ENCODE assay signal across 34 cellular contexts in the genomic region with DNA sequence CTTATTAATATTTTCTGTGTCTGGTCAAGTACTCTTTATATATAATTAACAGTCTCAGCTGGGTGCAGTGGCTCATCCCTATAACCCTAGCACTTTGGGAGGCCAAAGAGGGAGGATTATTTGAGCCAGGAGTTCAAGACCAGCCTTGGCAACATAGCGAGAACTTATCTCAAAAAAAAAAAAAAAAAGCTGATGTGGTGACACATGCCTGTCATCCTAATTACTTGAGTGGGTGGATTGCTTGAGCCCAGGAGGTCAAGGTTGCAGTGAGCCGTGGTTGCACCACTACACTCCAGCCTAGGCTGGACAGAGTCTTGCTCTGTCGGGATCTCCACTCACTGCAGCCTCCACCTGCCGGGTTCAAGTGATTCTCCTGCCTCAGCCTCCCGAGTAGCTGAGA. TPM values are rescaled to one million over a fixed set of nuclear protein-coding genes. Genes with fewer than 3 reads are reported as not detected.
"Had no signal": no experiment of that assay in that cellular context is flagged by ENCODE, and none has a peak within 500 bp of the region (broad histone marks: within the 10 kb centered on the region; RNA-seq: fewer than 3 reads in every experiment).

No MANE protein-coding gene starts in this region.

- H3K4me3 Mint-ChIP-seq: naive thymus-derived CD4-positive, alpha-beta T cell; natural killer cell; nephron; neural progenitor cell; stimulated activated memory B cell treated with anti-CD40 and anti-IgM and Interleukin-4, amounts not matched to agents 10 μg/mL and 1 μg/mL and 100 μg/mL, for 72 hours; stimulated activated naive CD8-positive, alpha-beta T cell treated with anti-CD3 and anti-CD28 coated beads, Interleukin-15, amount 100 ng/mL, for 72 hours; type B pancreatic cell had no signal

- H3K27ac Mint-ChIP-seq: naive thymus-derived CD4-positive, alpha-beta T cell; natural killer cell; nephron; neural progenitor cell; progenitor cell of endocrine pancreas; stimulated activated memory B cell treated with anti-CD40 and anti-IgM and Interleukin-4, amounts not matched to agents 10 μg/mL and 1 μg/mL and 100 μg/mL, for 72 hours; stimulated activated naive CD8-positive, alpha-beta T cell treated with anti-CD3 and anti-CD28 coated beads, Interleukin-15, amount 100 ng/mL, for 72 hours; type B pancreatic cell had no signal

- H3K9me3 ChIP-seq: ovary, psoas muscle, spleen, suprapubic skin, testis, tibial artery, transverse colon, upper lobe of right lung, uterus had no signal

- H3K36me3 Mint-ChIP-seq: natural killer cell; neural progenitor cell; stimulated activated memory B cell treated with anti-CD40 and anti-IgM and Interleukin-4, amounts not matched to agents 10 μg/mL and 1 μg/mL and 100 μg/mL, for 72 hours; type B pancreatic cell had no signal

- H2AFZ ChIP-seq: neural progenitor cell had no signal

- H3K9me3 Mint-ChIP-seq: natural killer cell; nephron; stimulated activated memory B cell treated with anti-CD40 and anti-IgM and Interleukin-4, amounts not matched to agents 10 μg/mL and 1 μg/mL and 100 μg/mL, for 72 hours; stimulated activated naive CD8-positive, alpha-beta T cell treated with anti-CD3 and anti-CD28 coated beads, Interleukin-15, amount 100 ng/mL, for 72 hours; type B pancreatic cell had no signal

- H3K4me1 Mint-ChIP-seq: naive thymus-derived CD4-positive, alpha-beta T cell; natural killer cell; nephron; neural progenitor cell; stimulated activated memory B cell treated with anti-CD40 and anti-IgM and Interleukin-4, amounts not matched to agents 10 μg/mL and 1 μg/mL and 100 μg/mL, for 72 hours; stimulated activated naive CD8-positive, alpha-beta T cell treated with anti-CD3 and anti-CD28 coated beads, Interleukin-15, amount 100 ng/mL, for 72 hours had no signal

- H3K36me3 ChIP-seq: neural progenitor cell, ovary, spleen, suprapubic skin, tibial artery, transverse colon, upper lobe of right lung, uterus had no signal

- DNase-seq: naive thymus-derived CD4-positive, alpha-beta T cell; natural killer cell; occipital lobe; ovary; posterior cingulate gyrus; psoas muscle; right cardiac atrium; spleen; stimulated activated CD4-positive, alpha-beta T cell treated with anti-CD3 and anti-CD28 coated beads, Interleukin-12 subunit alpha, Interleukin-12 subunit beta, amount 100 ng/mL, for 4 hours; stimulated activated CD4-positive, alpha-beta T cell treated with anti-CD3 and anti-CD28 coated beads, Interleukin-1b, Interleukin-23, amount 100 ng/mL, for 48 hours; stimulated activated CD4-positive, alpha-beta T cell treated with anti-CD3 and anti-CD28 coated beads, Interleukin-4, amount 100 ng/mL, for 1 hour; stimulated activated CD4-positive, alpha-beta T cell treated with anti-CD3 and anti-CD28 coated beads, Interleukin-4, amount 100 ng/mL, for 4 hours; stimulated activated CD8-positive, alpha-beta memory T cell treated with anti-CD3 and anti-CD28 coated beads, Interleukin-4, amount 100 ng/mL, for 48 hours; stimulated activated naive CD4-positive, alpha-beta T cell; stimulated activated naive CD8-positive, alpha-beta T cell treated with anti-CD3 and anti-CD28 coated beads, Interleukin-15, amount 100 ng/mL, for 72 hours; stimulated activated naive CD8-positive, alpha-beta T cell treated with anti-CD3 and anti-CD28 coated beads, Interleukin-15, Interleukin-2, amounts not matched to agents 100 U/mL and 50 U/mL, for 24 hours; substantia nigra; testis; tibial artery; transverse colon; upper lobe of right lung; uterus had no signal

- H3K27ac ChIP-seq: neural progenitor cell, ovary, parathyroid adenoma, psoas muscle, skin epidermis, spleen, suprapubic skin, testis, tibial artery, transverse colon, upper lobe of right lung, uterus had no signal

- H3K27me3 ChIP-seq: ovary, suprapubic skin, testis, upper lobe of right lung, uterus had no signal

- H3K79me2 ChIP-seq: parathyroid adenoma had no signal

- H3K4me3 ChIP-seq: neural progenitor cell, ovary, psoas muscle, skin epidermis, smooth muscle cell, spleen, suprapubic skin, testis, tibial artery, transverse colon, upper lobe of right lung, uterus had no signal

- ATAC-seq: naive thymus-derived CD4-positive, alpha-beta T cell; natural killer cell; psoas muscle; right cardiac atrium; sciatic nerve; stimulated activated memory B cell treated with anti-CD40 and anti-IgM and Interleukin-4, amounts not matched to agents 10 μg/mL and 1 μg/mL and 100 μg/mL, for 72 hours; stimulated activated naive CD8-positive, alpha-beta T cell treated with anti-CD3 and anti-CD28 coated beads, Interleukin-15, amount 100 ng/mL, for 72 hours; stimulated activated naive CD8-positive, alpha-beta T cell treated with anti-CD3 and anti-CD28 coated beads, Interleukin-15, Interleukin-2, amounts not matched to agents 100 U/mL and 50 U/mL, for 24 hours; upper lobe of right lung had no signal

- H3K4me1 ChIP-seq: neural progenitor cell, parathyroid adenoma, psoas muscle, spleen, suprapubic skin, testis, tibial artery, transverse colon, upper lobe of right lung, uterus had no signal

- H3K9ac ChIP-seq: neural progenitor cell, parathyroid adenoma had no signal

- H3K4me2 ChIP-seq: neural progenitor cell, smooth muscle cell had no signal

RNA-seq across cellular contexts. Expression of gene ELOVL3, which starts 6.7 kb away (rescaled TPM):
- total RNA-seq: naive thymus-derived CD4-positive, alpha-beta T cell; natural killer cell; ovary; progenitor cell of endocrine pancreas; sciatic nerve; transverse colon; urinary bladder had no signal
- polyA plus RNA-seq: naive thymus-derived CD4-positive, alpha-beta T cell; neural cell had no signal

RNA-seq across cellular contexts. Expression of gene PITX3, which starts 21.9 kb away (rescaled TPM):
- total RNA-seq: naive thymus-derived CD4-positive, alpha-beta T cell; natural killer cell; occipital lobe; ovary; progenitor cell of endocrine pancreas; sciatic nerve; smooth muscle cell; spleen; suprapubic skin; transverse colon; upper lobe of right lung; uterus had no signal
- polyA plus RNA-seq: naive thymus-derived CD4-positive, alpha-beta T cell; neural cell; ovary; spleen had no signal
